29 cellular contexts compared by ENCODE assay signal in genomic region chr20:46914789-46915359, GRCh38. TPM values are rescaled to one million over a fixed set of nuclear protein-coding genes. Genes with fewer than 3 reads are reported as not detected.
DNase-seq lines count a peak whose midpoint lies in the region; ATAC-seq and TF ChIP-seq lines count a peak whose summit lies in the region.
"Had no signal": no experiment of that assay in that cellular context is flagged by ENCODE, and none has a peak within 500 bp of the region (broad histone marks: within the 10 kb centered on the region; RNA-seq: fewer than 3 reads in every experiment).

No MANE protein-coding gene starts in this region.

- ATAC-seq in left ventricle myocardium superior (peak; percentile 52), gastrocnemius medialis (peak; percentile 79 to 86), HG02970 (IDR thresholded peaks at IDR 0.05; ENCODE audit: low FRiP score, unreplicated experiment) (no peak)
- ATAC-seq: activated CD4-positive, alpha-beta T cell treated with anti-CD3 and anti-CD28 coated beads for 36 hours; activated naive CD8-positive, alpha-beta T cell treated with anti-CD3 and anti-CD28 coated beads, Interleukin-2, amount 50 U/mL, for 24 hours; GM23338 had no signal

- H3K9me3 ChIP-seq in ascending aorta (no peaks in the 10 kb centered on the region), gastrocnemius medialis (no peaks in the 10 kb centered on the region)
- H3K9me3 ChIP-seq: BE2C, colonic mucosa, esophagus squamous epithelium, upper lobe of left lung had no signal

- intact Hi-C loops in ascending aorta (cut with DNase I) = no loop called here
- intact Hi-C loops in left ventricle myocardium superior (cut with micrococcal nuclease) = no loop called here
- intact Hi-C loops in gastrocnemius medialis (cut with DNase I; ENCODE audit: low total_unique reads) = loop anchor here (10.0 kb wide), 1 partner anchor 60 kb away; no protein-coding TSS in a partner anchor

- H3K27ac ChIP-seq in ACC112 (ENCODE audit: low read depth, low read length) = no peak overlapping the region
- H3K27ac ChIP-seq in ascending aorta = peak overlapping the region; percentile 59 to 60
- H3K27ac ChIP-seq in gastrocnemius medialis = peak overlapping the region; percentile 28 to 71 (median 50)
- H3K27ac ChIP-seq: colonic mucosa, upper lobe of left lung had no signal

- H3K27me3 ChIP-seq in ACC112 (ENCODE audit: insufficient read depth, low read length) (0 out of 2 replicates have a peak, but pooled peaks cover 4% of the 10 kb centered on the region), ascending aorta (no peaks in the 10 kb centered on the region), gastrocnemius medialis (peaks cover 0 to 3% (median 0%) of the 10 kb centered on the region in 3 donors)
- H3K27me3 ChIP-seq: breast epithelium, colonic mucosa, esophagus squamous epithelium, upper lobe of left lung had no signal

- no peaks in the 10 kb centered on the region for H3K36me3 ChIP-seq in ACC112 (ENCODE audit: insufficient read depth, low read length)
- no peaks in the 10 kb centered on the region for H3K36me3 ChIP-seq in ascending aorta
- no peaks in the 10 kb centered on the region for H3K36me3 ChIP-seq in gastrocnemius medialis
- H3K36me3 ChIP-seq: BE2C, breast epithelium, colonic mucosa, esophagus squamous epithelium, upper lobe of left lung had no signal

- H2AFZ ChIP-seq in ACC112 (ENCODE audit: low read length, unreplicated experiment) = peak overlapping the region; percentile 13
- H2AFZ ChIP-seq: GM23338 had no signal

- peak in 1 of 2 donors; percentile 11 for TF ChIP-seq POLR2A in gastrocnemius medialis (IDR thresholded peaks at IDR 0.05)

- H3K4me3 ChIP-seq in ACC112 (ENCODE audit: low read depth, low read length) (no peak overlapping the region), ascending aorta (no peak overlapping the region), gastrocnemius medialis (no peak overlapping the region)
- H3K4me3 ChIP-seq: breast epithelium, colonic mucosa, esophagus squamous epithelium, GM23338, upper lobe of left lung had no signal

- DNase-seq in ascending aorta (ENCODE audit: low spot score in 2 of 2) = peak in 1 of 2 donors; percentile 75
- peak; percentile 49 for DNase-seq in left ventricle myocardium superior
- DNase-seq in gastrocnemius medialis = peak; percentile 62 to 77
- no peak for DNase-seq in T1000 (lab: John Stamatoyannopoulos, UW)
- no peak for DNase-seq in NCI-H2196 treated with DMSO at 0.1 percent for 48 hours (lab: John Stamatoyannopoulos, UW; ENCODE audit: unreplicated experiment)
- no peak for DNase-seq in NCI-H1694 treated with DMSO at 0.1 percent for 48 hours (lab: John Stamatoyannopoulos, UW)
- DNase-seq: 8988T; activated CD4-positive, alpha-beta T cell treated with anti-CD3 and anti-CD28 coated beads for 36 hours; activated gamma-delta T cell treated with Interleukin-2 at 50 U/mL for 16 hours; activated naive CD8-positive, alpha-beta T cell treated with anti-CD3 and anti-CD28 coated beads, Interleukin-2, amount 50 U/mL, for 24 hours; activated T-cell treated with anti-CD3 and anti-CD28 coated beads, Interleukin-2, amount 50 U/mL, for 24 hours; BE2C; colonic mucosa; DMS153; esophagus squamous epithelium; KBM-7; mammary epithelial cell; MM.1S; NCI-H1417 treated with DMSO at 0.1 percent for 48 hours; NCI-H524; upper lobe of left lung had no signal

- TF ChIP-seq CTCF in ascending aorta (IDR thresholded peaks at IDR 0.05) = no peak
- no peak for TF ChIP-seq CTCF in gastrocnemius medialis (IDR thresholded peaks at IDR 0.05 in 4 of 5, conservative IDR thresholded peaks at IDR 0.05 in 1 of 5)

- in situ Hi-C loops in gastrocnemius medialis (cut with MboI; ENCODE audit: low sequenced_read_pairs in 4 of 4) = no loop called here

- H3K4me1 ChIP-seq in ACC112 (ENCODE audit: control insufficient read depth, insufficient read depth, low read length, unreplicated experiment) (peaks cover 11% of the 10 kb centered on the region), ascending aorta (peaks cover 0 to 6% of the 10 kb centered on the region in 2 donors), gastrocnemius medialis (no peaks in the 10 kb centered on the region)
- H3K4me1 ChIP-seq: BE2C, colonic mucosa, esophagus squamous epithelium, upper lobe of left lung had no signal

- no peaks in the 10 kb centered on the region for H3K79me2 ChIP-seq in ACC112 (ENCODE audit: control insufficient read depth, insufficient read depth, low read length, unreplicated experiment)

RNA-seq across cellular contexts. Expression of gene EYA2, which starts 20.2 kb away (rescaled TPM):
- total RNA-seq in ascending aorta (15.4 TPM), left ventricle myocardium superior (1.4 TPM), gastrocnemius medialis (1 to 10 TPM in 2 of 4 donors, under 1 TPM in 2; 0.60 to 4.0 (median 0.99) TPM)
- total RNA-seq: activated CD4-positive, alpha-beta T cell treated with anti-CD3 and anti-CD28 coated beads for 36 hours; activated CD8-positive, alpha-beta memory T cell treated with anti-CD3 and anti-CD28 coated beads for 36 hours; G401; kidney epithelial cell; renal cortical epithelial cell had no signal

Comparison
In these comparisons a context has a peak if more than half of its experiments do, and no peak if none do; other contexts are left out.
1. DNase-seq: peak in left ventricle myocardium superior (single experiment) and gastrocnemius medialis (2 of 2); none in T1000 (single experiment), NCI-H2196 treated with DMSO at 0.1 percent for 48 hours (single experiment) and NCI-H1694 treated with DMSO at 0.1 percent for 48 hours (single experiment).